ENCODE assay signal across 1 cellular context in genomic region chr7:108569381-108570145, GRCh38.
TF ChIP-seq lines count a peak whose summit lies in the region.

TSS of gene DNAJB9 (plus strand) at chr7:108569874. CDS start at chr7:108571727, 1,853 bp downstream.
A gene with protein sequence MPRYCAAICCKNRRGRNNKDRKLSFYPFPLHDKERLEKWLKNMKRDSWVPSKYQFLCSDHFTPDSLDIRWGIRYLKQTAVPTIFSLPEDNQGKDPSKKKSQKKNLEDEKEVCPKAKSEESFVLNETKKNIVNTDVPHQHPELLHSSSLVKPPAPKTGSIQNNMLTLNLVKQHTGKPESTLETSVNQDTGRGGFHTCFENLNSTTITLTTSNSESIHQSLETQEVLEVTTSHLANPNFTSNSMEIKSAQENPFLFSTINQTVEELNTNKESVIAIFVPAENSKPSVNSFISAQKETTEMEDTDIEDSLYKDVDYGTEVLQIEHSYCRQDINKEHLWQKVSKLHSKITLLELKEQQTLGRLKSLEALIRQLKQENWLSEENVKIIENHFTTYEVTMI (minus strand): TSS chr7:108569706. CDS start chr7:108569569, 137 bp downstream.

TF ChIP-seq in HepG2, 621 proteins besides CTCF, POLR2A, EP300 and RAD21 (continued from another document and continues in another):
- TF ChIP-seq, protein P1, sequence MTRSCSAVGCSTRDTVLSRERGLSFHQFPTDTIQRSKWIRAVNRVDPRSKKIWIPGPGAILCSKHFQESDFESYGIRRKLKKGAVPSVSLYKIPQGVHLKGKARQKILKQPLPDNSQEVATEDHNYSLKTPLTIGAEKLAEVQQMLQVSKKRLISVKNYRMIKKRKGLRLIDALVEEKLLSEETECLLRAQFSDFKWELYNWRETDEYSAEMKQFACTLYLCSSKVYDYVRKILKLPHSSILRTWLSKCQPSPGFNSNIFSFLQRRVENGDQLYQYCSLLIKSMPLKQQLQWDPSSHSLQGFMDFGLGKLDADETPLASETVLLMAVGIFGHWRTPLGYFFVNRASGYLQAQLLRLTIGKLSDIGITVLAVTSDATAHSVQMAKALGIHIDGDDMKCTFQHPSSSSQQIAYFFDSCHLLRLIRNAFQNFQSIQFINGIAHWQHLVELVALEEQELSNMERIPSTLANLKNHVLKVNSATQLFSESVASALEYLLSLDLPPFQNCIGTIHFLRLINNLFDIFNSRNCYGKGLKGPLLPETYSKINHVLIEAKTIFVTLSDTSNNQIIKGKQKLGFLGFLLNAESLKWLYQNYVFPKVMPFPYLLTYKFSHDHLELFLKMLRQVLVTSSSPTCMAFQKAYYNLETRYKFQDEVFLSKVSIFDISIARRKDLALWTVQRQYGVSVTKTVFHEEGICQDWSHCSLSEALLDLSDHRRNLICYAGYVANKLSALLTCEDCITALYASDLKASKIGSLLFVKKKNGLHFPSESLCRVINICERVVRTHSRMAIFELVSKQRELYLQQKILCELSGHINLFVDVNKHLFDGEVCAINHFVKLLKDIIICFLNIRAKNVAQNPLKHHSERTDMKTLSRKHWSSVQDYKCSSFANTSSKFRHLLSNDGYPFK (CRISPR knock-in tag; IDR thresholded peaks at IDR 0.05; ENCODE audit: borderline replicate concordance): peak; percentile 99
- peak; percentile 72 for TF ChIP-seq SRF (IDR thresholded peaks at IDR 0.05; ENCODE audit: low read depth, low read length)
- TF ChIP-seq TCF7L2 (IDR thresholded peaks at IDR 0.05; ENCODE audit: low read depth, low read length): no peak
- TF ChIP-seq, protein P2, sequence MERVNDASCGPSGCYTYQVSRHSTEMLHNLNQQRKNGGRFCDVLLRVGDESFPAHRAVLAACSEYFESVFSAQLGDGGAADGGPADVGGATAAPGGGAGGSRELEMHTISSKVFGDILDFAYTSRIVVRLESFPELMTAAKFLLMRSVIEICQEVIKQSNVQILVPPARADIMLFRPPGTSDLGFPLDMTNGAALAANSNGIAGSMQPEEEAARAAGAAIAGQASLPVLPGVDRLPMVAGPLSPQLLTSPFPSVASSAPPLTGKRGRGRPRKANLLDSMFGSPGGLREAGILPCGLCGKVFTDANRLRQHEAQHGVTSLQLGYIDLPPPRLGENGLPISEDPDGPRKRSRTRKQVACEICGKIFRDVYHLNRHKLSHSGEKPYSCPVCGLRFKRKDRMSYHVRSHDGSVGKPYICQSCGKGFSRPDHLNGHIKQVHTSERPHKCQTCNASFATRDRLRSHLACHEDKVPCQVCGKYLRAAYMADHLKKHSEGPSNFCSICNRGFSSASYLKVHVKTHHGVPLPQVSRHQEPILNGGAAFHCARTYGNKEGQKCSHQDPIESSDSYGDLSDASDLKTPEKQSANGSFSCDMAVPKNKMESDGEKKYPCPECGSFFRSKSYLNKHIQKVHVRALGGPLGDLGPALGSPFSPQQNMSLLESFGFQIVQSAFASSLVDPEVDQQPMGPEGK (CRISPR knock-in tag; IDR thresholded peaks at IDR 0.05): 0 out of 2 replicates have a peak, but pooled peaks have one; percentile 37
- no peak for TF ChIP-seq ZNF674 (CRISPR knock-in tag; IDR thresholded peaks at IDR 0.05; ENCODE audit: low read depth)
- TF ChIP-seq SKI (IDR thresholded peaks at IDR 0.05; ENCODE audit: partially characterized antibody): peak; percentile 48
- TF ChIP-seq YEATS4 (CRISPR knock-in tag; IDR thresholded peaks at IDR 0.05; ENCODE audit: borderline replicate concordance): peak; percentile 88
- 0 out of 2 replicates have a peak, but pooled peaks have one; percentile 59 for TF ChIP-seq ZNF569 (CRISPR knock-in tag; IDR thresholded peaks at IDR 0.05; ENCODE audit: borderline replicate concordance)
- no peak for TF ChIP-seq SRSF1 (optimal IDR thresholded peaks at IDR 0.05; ENCODE audit: low read depth, low read length)
- TF ChIP-seq ETV5 (CRISPR knock-in tag; IDR thresholded peaks at IDR 0.05; ENCODE audit: borderline replicate concordance): peak; percentile 74
- peak; percentile 73 for TF ChIP-seq NR2C2 (CRISPR knock-in tag; IDR thresholded peaks at IDR 0.05; ENCODE audit: borderline replicate concordance)
- peak; percentile 88 for TF ChIP-seq ZNF563 (CRISPR knock-in tag; IDR thresholded peaks at IDR 0.05)
- peak; percentile 89 for TF ChIP-seq GATAD1 (CRISPR knock-in tag; IDR thresholded peaks at IDR 0.05)
- no peak for TF ChIP-seq ZNF800 (CRISPR knock-in tag; IDR thresholded peaks at IDR 0.05)
- TF ChIP-seq ISX (CRISPR knock-in tag; conservative IDR thresholded peaks at IDR 0.05): no peak
- TF ChIP-seq PHF20 (CRISPR knock-in tag; IDR thresholded peaks at IDR 0.05): peak; percentile 87
- TF ChIP-seq ZBTB37 (CRISPR knock-in tag; IDR thresholded peaks at IDR 0.05): 0 out of 2 replicates have a peak, but pooled peaks have one; percentile 48
- TF ChIP-seq ZNF816 (CRISPR knock-in tag; IDR thresholded peaks at IDR 0.05; ENCODE audit: borderline replicate concordance): peak; percentile 51
- peak; percentile 91 for TF ChIP-seq ZBTB42 (CRISPR knock-in tag; IDR thresholded peaks at IDR 0.05)
- TF ChIP-seq NCOA1 (CRISPR knock-in tag; IDR thresholded peaks at IDR 0.05): 0 out of 2 replicates have a peak, but pooled peaks have one; percentile 54
- TF ChIP-seq KDM2A (CRISPR knock-in tag; IDR thresholded peaks at IDR 0.05; ENCODE audit: borderline replicate concordance, low read depth): peak; percentile 85
- peak; percentile 86 for TF ChIP-seq SALL1 (CRISPR knock-in tag; IDR thresholded peaks at IDR 0.05)
- TF ChIP-seq SAFB2 (CRISPR knock-in tag; IDR thresholded peaks at IDR 0.05; ENCODE audit: borderline replicate concordance, low read depth): peak; percentile 31; the same call in 1 of the 2 replicates
- TF ChIP-seq ZNF326 (CRISPR knock-in tag; IDR thresholded peaks at IDR 0.05; ENCODE audit: borderline replicate concordance): no peak
- TF ChIP-seq GPN1 (CRISPR knock-in tag; IDR thresholded peaks at IDR 0.05; ENCODE audit: borderline replicate concordance): no peak
- TF ChIP-seq NCOR1 (IDR thresholded peaks at IDR 0.05; ENCODE audit: borderline replicate concordance, low read length): no peak; the same call in 1 of the 2 replicates
- TF ChIP-seq, protein P3, sequence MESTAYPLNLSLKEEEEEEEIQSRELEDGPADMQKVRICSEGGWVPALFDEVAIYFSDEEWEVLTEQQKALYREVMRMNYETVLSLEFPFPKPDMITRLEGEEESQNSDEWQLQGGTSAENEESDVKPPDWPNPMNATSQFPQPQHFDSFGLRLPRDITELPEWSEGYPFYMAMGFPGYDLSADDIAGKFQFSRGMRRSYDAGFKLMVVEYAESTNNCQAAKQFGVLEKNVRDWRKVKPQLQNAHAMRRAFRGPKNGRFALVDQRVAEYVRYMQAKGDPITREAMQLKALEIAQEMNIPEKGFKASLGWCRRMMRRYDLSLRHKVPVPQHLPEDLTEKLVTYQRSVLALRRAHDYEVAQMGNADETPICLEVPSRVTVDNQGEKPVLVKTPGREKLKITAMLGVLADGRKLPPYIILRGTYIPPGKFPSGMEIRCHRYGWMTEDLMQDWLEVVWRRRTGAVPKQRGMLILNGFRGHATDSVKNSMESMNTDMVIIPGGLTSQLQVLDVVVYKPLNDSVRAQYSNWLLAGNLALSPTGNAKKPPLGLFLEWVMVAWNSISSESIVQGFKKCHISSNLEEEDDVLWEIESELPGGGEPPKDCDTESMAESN (CRISPR knock-in tag; conservative IDR thresholded peaks at IDR 0.05): peak; percentile 91
- peak; percentile 54 for TF ChIP-seq HNRNPK (IDR thresholded peaks at IDR 0.05; ENCODE audit: low read depth, low read length, poor library complexity, severe bottlenecking)
- TF ChIP-seq NONO (IDR thresholded peaks at IDR 0.05): no peak
- peak; percentile 98 for TF ChIP-seq NONO (CRISPR knock-in tag; conservative IDR thresholded peaks at IDR 0.05)
- TF ChIP-seq ZBTB3 (CRISPR knock-in tag; IDR thresholded peaks at IDR 0.05; ENCODE audit: borderline replicate concordance, low read depth): no peak; the same call in 1 of the 2 replicates
- TF ChIP-seq ZNF577 (CRISPR knock-in tag; IDR thresholded peaks at IDR 0.05; ENCODE audit: borderline replicate concordance, low read depth): no peak
- TF ChIP-seq ADNP (CRISPR knock-in tag; IDR thresholded peaks at IDR 0.05): no peak
- no peak; the same call in 1 of the 2 replicates for TF ChIP-seq WIZ (CRISPR knock-in tag; IDR thresholded peaks at IDR 0.05)
- peak; percentile 96 for TF ChIP-seq ZNF891 (CRISPR knock-in tag; IDR thresholded peaks at IDR 0.05)
- peak; percentile 8; the same call in 1 of the 2 replicates for TF ChIP-seq ZSCAN25 (CRISPR knock-in tag; IDR thresholded peaks at IDR 0.05)
- no peak for TF ChIP-seq CCAR2 (optimal IDR thresholded peaks at IDR 0.05; ENCODE audit: low read depth, low read length)
- TF ChIP-seq, protein P4, sequence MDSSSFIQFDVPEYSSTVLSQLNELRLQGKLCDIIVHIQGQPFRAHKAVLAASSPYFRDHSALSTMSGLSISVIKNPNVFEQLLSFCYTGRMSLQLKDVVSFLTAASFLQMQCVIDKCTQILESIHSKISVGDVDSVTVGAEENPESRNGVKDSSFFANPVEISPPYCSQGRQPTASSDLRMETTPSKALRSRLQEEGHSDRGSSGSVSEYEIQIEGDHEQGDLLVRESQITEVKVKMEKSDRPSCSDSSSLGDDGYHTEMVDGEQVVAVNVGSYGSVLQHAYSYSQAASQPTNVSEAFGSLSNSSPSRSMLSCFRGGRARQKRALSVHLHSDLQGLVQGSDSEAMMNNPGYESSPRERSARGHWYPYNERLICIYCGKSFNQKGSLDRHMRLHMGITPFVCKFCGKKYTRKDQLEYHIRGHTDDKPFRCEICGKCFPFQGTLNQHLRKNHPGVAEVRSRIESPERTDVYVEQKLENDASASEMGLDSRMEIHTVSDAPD (CRISPR knock-in tag; IDR thresholded peaks at IDR 0.05): 0 out of 2 replicates have a peak, but pooled peaks have one; percentile 42
- TF ChIP-seq, protein P5, sequence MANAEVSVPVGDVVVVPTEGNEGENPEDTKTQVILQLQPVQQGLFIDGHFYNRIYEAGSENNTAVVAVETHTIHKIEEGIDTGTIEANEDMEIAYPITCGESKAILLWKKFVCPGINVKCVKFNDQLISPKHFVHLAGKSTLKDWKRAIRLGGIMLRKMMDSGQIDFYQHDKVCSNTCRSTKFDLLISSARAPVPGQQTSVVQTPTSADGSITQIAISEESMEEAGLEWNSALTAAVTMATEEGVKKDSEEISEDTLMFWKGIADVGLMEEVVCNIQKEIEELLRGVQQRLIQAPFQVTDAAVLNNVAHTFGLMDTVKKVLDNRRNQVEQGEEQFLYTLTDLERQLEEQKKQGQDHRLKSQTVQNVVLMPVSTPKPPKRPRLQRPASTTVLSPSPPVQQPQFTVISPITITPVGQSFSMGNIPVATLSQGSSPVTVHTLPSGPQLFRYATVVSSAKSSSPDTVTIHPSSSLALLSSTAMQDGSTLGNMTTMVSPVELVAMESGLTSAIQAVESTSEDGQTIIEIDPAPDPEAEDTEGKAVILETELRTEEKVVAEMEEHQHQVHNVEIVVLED (CRISPR knock-in tag; IDR thresholded peaks at IDR 0.05; ENCODE audit: borderline replicate concordance): peak; percentile 92
- TF ChIP-seq ZNF784 (CRISPR knock-in tag; IDR thresholded peaks at IDR 0.05; ENCODE audit: borderline replicate concordance): no peak
- 0 out of 2 replicates have a peak, but pooled peaks have one; percentile 21 for TF ChIP-seq ZNF160 (CRISPR knock-in tag; IDR thresholded peaks at IDR 0.05)
- no peak for TF ChIP-seq PCBP2 (optimal IDR thresholded peaks at IDR 0.05; ENCODE audit: low read depth, low read length, poor library complexity, severe bottlenecking)
- peak; percentile 32; the same call in 1 of the 2 replicates for TF ChIP-seq SNAPC2 (CRISPR knock-in tag; IDR thresholded peaks at IDR 0.05)
- TF ChIP-seq ZNF839 (CRISPR knock-in tag; IDR thresholded peaks at IDR 0.05; ENCODE audit: borderline replicate concordance): no peak
- no peak; the same call in 1 of the 2 replicates for TF ChIP-seq ZFP90 (CRISPR knock-in tag; IDR thresholded peaks at IDR 0.05; ENCODE audit: borderline replicate concordance)
- peak; percentile 70 for TF ChIP-seq MEF2D (CRISPR knock-in tag; IDR thresholded peaks at IDR 0.05)
- TF ChIP-seq, protein P6, sequence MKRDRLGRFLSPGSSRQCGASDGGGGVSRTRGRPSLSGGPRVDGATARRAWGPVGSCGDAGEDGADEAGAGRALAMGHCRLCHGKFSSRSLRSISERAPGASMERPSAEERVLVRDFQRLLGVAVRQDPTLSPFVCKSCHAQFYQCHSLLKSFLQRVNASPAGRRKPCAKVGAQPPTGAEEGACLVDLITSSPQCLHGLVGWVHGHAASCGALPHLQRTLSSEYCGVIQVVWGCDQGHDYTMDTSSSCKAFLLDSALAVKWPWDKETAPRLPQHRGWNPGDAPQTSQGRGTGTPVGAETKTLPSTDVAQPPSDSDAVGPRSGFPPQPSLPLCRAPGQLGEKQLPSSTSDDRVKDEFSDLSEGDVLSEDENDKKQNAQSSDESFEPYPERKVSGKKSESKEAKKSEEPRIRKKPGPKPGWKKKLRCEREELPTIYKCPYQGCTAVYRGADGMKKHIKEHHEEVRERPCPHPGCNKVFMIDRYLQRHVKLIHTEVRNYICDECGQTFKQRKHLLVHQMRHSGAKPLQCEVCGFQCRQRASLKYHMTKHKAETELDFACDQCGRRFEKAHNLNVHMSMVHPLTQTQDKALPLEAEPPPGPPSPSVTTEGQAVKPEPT (CRISPR knock-in tag; IDR thresholded peaks at IDR 0.05; ENCODE audit: low read depth): peak; percentile 69
- TF ChIP-seq DNMT3B (CRISPR knock-in tag; conservative IDR thresholded peaks at IDR 0.05): peak; percentile 80
- peak; percentile 91 for TF ChIP-seq HOXA3 (CRISPR knock-in tag; IDR thresholded peaks at IDR 0.05)
